In the genomic region with DNA sequence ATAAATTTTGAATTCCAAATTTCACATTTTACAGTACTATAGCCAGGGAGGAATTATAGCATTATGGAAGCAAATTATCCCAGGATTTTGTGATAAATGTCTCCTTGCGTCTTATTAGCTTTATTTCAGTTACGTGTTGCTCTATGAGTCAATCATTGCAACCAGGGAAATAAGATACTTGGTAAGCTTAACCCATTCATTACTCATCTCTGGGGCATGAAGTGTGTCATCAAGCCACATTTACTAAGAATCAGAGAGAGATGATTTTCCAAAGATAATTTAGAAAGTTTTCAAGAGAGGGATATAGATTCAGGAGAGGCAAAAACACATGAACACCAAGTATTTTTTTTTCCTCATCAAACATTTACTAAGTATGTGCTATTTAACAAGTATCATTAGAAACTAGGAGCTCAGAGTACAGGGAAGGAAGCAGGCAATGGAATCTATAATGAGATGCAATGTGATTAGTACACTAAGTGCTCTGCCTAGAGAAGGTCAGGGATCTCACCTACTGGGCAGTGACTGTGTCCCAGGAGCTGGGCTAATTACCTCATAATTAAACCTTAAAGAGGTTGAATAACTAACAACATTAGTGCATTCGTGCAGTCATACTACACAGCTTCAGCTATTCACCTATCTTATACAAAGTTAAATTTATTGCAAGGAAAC, we compare ENCODE assay signal across 24 cellular contexts.
A peak's percentile ranks its signal among the peaks of the same experiment; 100 is the strongest.
DNase-seq lines count a peak whose midpoint lies in the region; FAIRE-seq and TF ChIP-seq lines count a peak whose summit lies in the region.
"Had no signal": no experiment of that assay in that cellular context is flagged by ENCODE, and none has a peak within 500 bp of the region (broad histone marks: within the 10 kb centered on the region; RNA-seq: fewer than 3 reads in every experiment).

No MANE protein-coding gene starts in this region.

- H3K9me3 ChIP-seq in A673 (ENCODE audit: low read depth, low read length, poor library complexity, severe bottlenecking) (no peaks in the 10 kb centered on the region), MG63 (no peaks in the 10 kb centered on the region; the same call in 1 of the 2 replicates), astrocyte (ENCODE audit: insufficient read depth, low read depth, low read length) (no peaks in the 10 kb centered on the region), osteoblast (ENCODE audit: low read depth, low read length) (no peaks in the 10 kb centered on the region)
- H3K9me3 ChIP-seq: thyroid gland had no signal

- peaks cover 16% of the 10 kb centered on the region for H3K4me1 Mint-ChIP-seq in astrocyte (ENCODE audit: low read depth, unreplicated experiment)
- H3K4me1 Mint-ChIP-seq: mesothelial cell of epicardium; stimulated activated memory B cell treated with anti-CD40 and anti-IgM and Interleukin-4, amounts not matched to agents 10 μg/mL and 1 μg/mL and 100 μg/mL, for 72 hours had no signal

- H3K36me3 ChIP-seq in A673 (ENCODE audit: insufficient read depth, low read length, poor library complexity, severe bottlenecking) (no peaks in the 10 kb centered on the region), MG63 (no peaks in the 10 kb centered on the region), astrocyte (ENCODE audit: insufficient read depth, low read length) (no peaks in the 10 kb centered on the region), osteoblast (ENCODE audit: insufficient read depth, low read length) (no peaks in the 10 kb centered on the region)
- H3K36me3 ChIP-seq: heart right ventricle, thyroid gland had no signal

- H3K4me1 ChIP-seq in A673 (ENCODE audit: insufficient read depth, low read length, poor library complexity, severe bottlenecking) (peaks cover 24% of the 10 kb centered on the region), astrocyte (ENCODE audit: insufficient read depth, low read length) (peaks cover 7% of the 10 kb centered on the region), osteoblast (ENCODE audit: insufficient read depth, low read length) (no peaks in the 10 kb centered on the region)
- H3K4me1 ChIP-seq: heart right ventricle, thyroid gland had no signal

- H3K79me2 ChIP-seq in astrocyte (ENCODE audit: insufficient read depth, low read length) (no peaks in the 10 kb centered on the region), osteoblast (ENCODE audit: insufficient read depth, low read length) (no peaks in the 10 kb centered on the region)

- H3K9me3 Mint-ChIP-seq in astrocyte (ENCODE audit: unreplicated experiment): no peaks in the 10 kb centered on the region
- H3K9me3 Mint-ChIP-seq: GM23338, mesothelial cell of epicardium had no signal

- CTCF ChIA-PET in A673 (lab: Charles Lee): no interaction called here

- FAIRE-seq in astrocyte (lab: Jason Lieb, UNC): no peak
- FAIRE-seq: A204.1, kidney had no signal

- no peaks in the 10 kb centered on the region for H3K36me3 Mint-ChIP-seq in astrocyte (ENCODE audit: low read depth, unreplicated experiment)
- H3K36me3 Mint-ChIP-seq: mesothelial cell of epicardium; stimulated activated memory B cell treated with anti-CD40 and anti-IgM and Interleukin-4, amounts not matched to agents 10 μg/mL and 1 μg/mL and 100 μg/mL, for 72 hours had no signal

- H3K9ac ChIP-seq in astrocyte (ENCODE audit: low read length): no peak overlapping the region

- H3K27ac ChIP-seq in A673 (ENCODE audit: low read depth, low read length, poor library complexity, severe bottlenecking): no peak overlapping the region
- peak overlapping the region; percentile 39 for H3K27ac ChIP-seq in astrocyte (ENCODE audit: low read depth, low read length)
- H3K27ac ChIP-seq in osteoblast (ENCODE audit: low read depth, low read length): no peak overlapping the region
- H3K27ac ChIP-seq: C4-2B, heart right ventricle, thyroid gland had no signal

- H3K4me3 ChIP-seq in A673 (ENCODE audit: low read depth, low read length, poor library complexity, severe bottlenecking) (no peak overlapping the region), MG63 (no peak overlapping the region), astrocyte (ENCODE audit: insufficient read depth, low read depth, low read length) (no peak overlapping the region), osteoblast (ENCODE audit: insufficient read depth, low read length) (no peak overlapping the region)
- H3K4me3 ChIP-seq: GM23338, heart right ventricle, thyroid gland had no signal

- intact Hi-C loops in A673 (cut with micrococcal nuclease; ENCODE audit: unreplicated experiment): no loop called here
- intact Hi-C loops in posterior vena cava (cut with DNase I): no loop called here

- H4K20me1 ChIP-seq in astrocyte (ENCODE audit: insufficient read depth, low read length): no peaks in the 10 kb centered on the region
- no peaks in the 10 kb centered on the region for H4K20me1 ChIP-seq in osteoblast (ENCODE audit: insufficient read depth, low read length)

- H2AFZ ChIP-seq in astrocyte (ENCODE audit: low read depth, low read length) (no peak overlapping the region), osteoblast (ENCODE audit: low read length) (no peak overlapping the region)
- H2AFZ ChIP-seq: GM23338 had no signal

- H3K27me3 ChIP-seq in A673 (replicated peaks; ENCODE audit: insufficient read depth, low read depth, low read length, poor library complexity): no peaks in the 10 kb centered on the region
- no peaks in the 10 kb centered on the region for H3K27me3 ChIP-seq in MG63
- no peaks in the 10 kb centered on the region for H3K27me3 ChIP-seq in astrocyte (ENCODE audit: insufficient read depth, low read length)
- no peaks in the 10 kb centered on the region for H3K27me3 ChIP-seq in osteoblast (ENCODE audit: insufficient read depth, low read length)
- H3K27me3 ChIP-seq: heart right ventricle, thyroid gland had no signal

- BruUV-seq in A673 (replicated peaks; lab: Mats Ljungman, UMichigan): no TSS peak

- peak overlapping the region; percentile 63 for H3K4me2 ChIP-seq in astrocyte (ENCODE audit: low read length)
- H3K4me2 ChIP-seq in osteoblast (ENCODE audit: insufficient read depth, low read length): no peak overlapping the region
- H3K4me2 ChIP-seq: GM23338 had no signal

- POLR2A ChIA-PET in A673 (lab: Charles Lee; ENCODE audit: low non-redundant PET): no interaction called here

- H3K27ac Mint-ChIP-seq in astrocyte (ENCODE audit: unreplicated experiment): no peak overlapping the region
- H3K27ac Mint-ChIP-seq: dendritic cell treated with granulocyte-macrophage colony-stimulating factor and Interleukin-4, amounts not matched to agents 40 ng/mL and 50 ng/mL, for 4 days; GM23338; mesothelial cell of epicardium; stimulated activated memory B cell treated with anti-CD40 and anti-IgM and Interleukin-4, amounts not matched to agents 10 μg/mL and 1 μg/mL and 100 μg/mL, for 72 hours had no signal

- no peak overlapping the region for H3K4me3 Mint-ChIP-seq in astrocyte (ENCODE audit: unreplicated experiment)
- H3K4me3 Mint-ChIP-seq: dendritic cell treated with granulocyte-macrophage colony-stimulating factor and Interleukin-4, amounts not matched to agents 40 ng/mL and 50 ng/mL, for 4 days; GM23338; mesothelial cell of epicardium; stimulated activated memory B cell treated with anti-CD40 and anti-IgM and Interleukin-4, amounts not matched to agents 10 μg/mL and 1 μg/mL and 100 μg/mL, for 72 hours had no signal

- DNase-seq in A673 (ENCODE audit: low spot score) (peak; percentile 16), MG63 (peak; percentile 20), astrocyte (ENCODE audit: low read depth) (peak; percentile 54), glomerular visceral epithelial cell (ENCODE audit: extremely low spot score) (peak; percentile 70), T-helper 2 cell (no peak), osteoblast (ENCODE audit: insufficient read length, low spot score, missing footprints) (no peak), Kasumi-1 (lab: John Stamatoyannopoulos, UW) (no peak), posterior vena cava (ENCODE audit: low spot score) (no peak)
- DNase-seq: activated CD4-positive, alpha-beta T cell treated with anti-CD3 and anti-CD28 coated beads for 4 hours; activated gamma-delta T cell; anterior cingulate cortex; DMS79; heart right ventricle; KBM-7; kidney; NCI-H2171 treated with DMSO at 0.1 percent for 48 hours; T-helper 9 cell; thyroid gland had no signal

- no peaks in the 10 kb centered on the region for H3K27me3 Mint-ChIP-seq in astrocyte (ENCODE audit: low read depth, unreplicated experiment)
- H3K27me3 Mint-ChIP-seq: dendritic cell treated with granulocyte-macrophage colony-stimulating factor and Interleukin-4, amounts not matched to agents 40 ng/mL and 50 ng/mL, for 4 days; stimulated activated memory B cell treated with anti-CD40 and anti-IgM and Interleukin-4, amounts not matched to agents 10 μg/mL and 1 μg/mL and 100 μg/mL, for 72 hours had no signal

- TF ChIP-seq CTCF in A673 (conservative IDR thresholded peaks at IDR 0.05; ENCODE audit: low read depth, low read length) (no peak), astrocyte (IDR thresholded peaks at IDR 0.05; ENCODE audit: insufficient read depth, low read depth, low read length) (no peak), osteoblast (IDR thresholded peaks at IDR 0.05; ENCODE audit: extremely low read depth, low read depth, low read length) (no peak)

Comparison
In these comparisons a context has a peak if more than half of its experiments do, and no peak if none do; other contexts are left out.
1. DNase-seq: peak in A673 (single experiment), MG63 (single experiment), astrocyte (single experiment) and glomerular visceral epithelial cell (single experiment); none in T-helper 2 cell (0 of 5), osteoblast (single experiment), Kasumi-1 (0 of 2) and posterior vena cava (single experiment).